ENCODE assay signal across 8 cellular contexts in the genomic region with DNA sequence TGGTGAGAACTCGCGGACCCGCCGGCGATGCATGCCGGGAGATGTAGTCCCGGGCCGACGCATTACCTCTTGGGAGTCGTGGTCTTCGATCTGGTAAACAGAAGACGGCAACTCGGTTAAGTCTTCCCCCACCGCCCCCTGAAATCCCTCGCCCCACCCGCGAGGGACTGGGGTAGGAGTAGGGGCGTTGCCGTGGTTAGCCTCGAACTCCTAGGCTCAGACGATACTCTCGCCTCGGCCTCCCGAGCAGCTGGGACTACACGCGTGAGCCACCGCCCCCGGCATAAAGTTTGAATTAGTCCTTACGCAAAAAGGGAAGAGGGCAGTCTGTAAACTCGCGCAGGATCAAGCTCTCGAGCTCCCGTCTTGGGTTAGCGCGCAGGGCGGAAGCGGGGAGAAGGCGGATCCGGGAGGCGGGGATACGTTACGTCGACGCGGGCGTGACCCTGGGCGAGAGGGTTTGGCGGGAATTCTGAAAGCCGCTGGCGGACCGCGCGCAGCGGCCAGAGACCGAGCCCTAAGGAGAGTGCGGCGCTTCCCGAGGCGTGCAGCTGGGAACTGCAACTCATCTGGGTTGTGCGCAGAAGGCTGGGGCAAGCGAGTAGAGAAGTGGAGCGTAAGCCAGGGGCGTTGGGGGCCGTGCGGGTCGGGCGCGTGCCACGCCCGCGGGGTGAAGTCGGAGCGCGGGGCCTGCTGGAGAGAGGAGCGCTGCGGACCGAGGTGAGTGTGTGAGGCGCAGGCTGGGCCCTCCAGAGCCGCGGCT. TPM values are rescaled to one million over a fixed set of nuclear protein-coding genes. Genes with fewer than 3 reads are reported as not detected.
DNase-seq lines count a peak whose midpoint lies in the region; ATAC-seq, FAIRE-seq and TF ChIP-seq lines count a peak whose summit lies in the region.

A gene (plus strand): TSS at position 469 of the 763 bp plus-strand sequence. CDS start 3,585 bp downstream, outside the sequence.

- intact Hi-C loops in Right ventricle myocardium superior (cut with DNase I) (loop anchor here (10.0 kb wide), 1 partner anchor 60 kb away; a partner anchor contains a TSS), pancreas (cut with DNase I) (no loop called here), tibial artery (cut with DNase I; ENCODE audit: low total_unique reads) (no loop called here)

- H3K27me3 ChIP-seq in pancreas (no peaks in the 10 kb centered on the region), tibial artery (no peaks in the 10 kb centered on the region)

- no peak for FAIRE-seq in pancreas (lab: Jason Lieb, UNC)

- peak within 1 kb of the TSS; percentile 90 for H3K4me3 ChIP-seq in GM12875 (ENCODE audit: low read depth, low read length)
- peak within 1 kb of the TSS; percentile 54 to 70 (median 62) for H3K4me3 ChIP-seq in pancreas
- H3K4me3 ChIP-seq in tibial artery, result peak within 1 kb of the TSS; percentile 84 to 87

- 0% methylated on average over 72 to 80 of the region's 80 CpGs for WGBS in pancreas, 2 donors

- ATAC-seq in HG02763 (IDR thresholded peaks at IDR 0.05; ENCODE audit: unreplicated experiment), result peak; percentile 85
- ATAC-seq in Right ventricle myocardium superior (ENCODE audit: poor library complexity), result peak; percentile 99
- ATAC-seq in pancreas, result peak; percentile 97 to 99 (median 98)

- H3K36me3 ChIP-seq in pancreas (no peaks in the 10 kb centered on the region), tibial artery (peaks cover 0 to 11% (median 11%) of the 10 kb centered on the region in 3 donors)

- H3K4me1 ChIP-seq in pancreas, result peaks cover 0 to 10% (median 8%) of the 10 kb centered on the region in 3 donors
- peaks cover 0 to 22% (median 17%) of the 10 kb centered on the region in 4 donors for H3K4me1 ChIP-seq in tibial artery

- DNase-seq in NCI-H1417 treated with DMSO at 0.1 percent for 48 hours (lab: John Stamatoyannopoulos, UW), result peak; percentile 14
- peak; percentile 71 to 88 for DNase-seq in SW 1271 (lab: John Stamatoyannopoulos, UW)
- DNase-seq in activated naive CD8-positive, alpha-beta T cell treated with anti-CD3 and anti-CD28 coated beads, Interleukin-2, amount 50 U/mL, for 16 hours (ENCODE audit: low read depth, low spot score), result peak; percentile 84
- peak; percentile 96 for DNase-seq in Right ventricle myocardium superior
- DNase-seq in pancreas, result peak; percentile 90 to 95 (median 92)
- DNase-seq in tibial artery, result peak; percentile 89 to 94

- peak within 1 kb of the TSS; percentile 95 to 100 (median 98) for H3K27ac ChIP-seq in pancreas
- H3K27ac ChIP-seq in tibial artery, result peak within 1 kb of the TSS; percentile 99

- TF ChIP-seq CTCF in GM12875 (IDR thresholded peaks at IDR 0.05; ENCODE audit: borderline replicate concordance, insufficient read depth, low read depth, low read length), result no peak
- no peak for TF ChIP-seq CTCF in pancreas (IDR thresholded peaks at IDR 0.05)
- no peak for TF ChIP-seq CTCF in tibial artery (IDR thresholded peaks at IDR 0.05)

- no peaks in the 10 kb centered on the region for H3K9me3 ChIP-seq in pancreas
- no peaks in the 10 kb centered on the region for H3K9me3 ChIP-seq in tibial artery

RNA-seq across cellular contexts. Expression of the gene that starts here (rescaled TPM):
- total RNA-seq in Right ventricle myocardium superior (0.43 TPM), pancreas (1 to 10 TPM in 1 of 6 donors, under 1 TPM in 5; 0.19 to 1.3 (median 0.58) TPM)
- polyA plus RNA-seq in pancreas, result under 1 TPM; 0.15 to 0.42 TPM

Comparison
In these comparisons a context has a peak if more than half of its experiments do, and no peak if none do; other contexts are left out.
1. Peak in every context shown above with its lines: DNase-seq, ATAC-seq, H3K4me3 ChIP-seq and H3K27ac ChIP-seq.
2. Peak in DNase-seq and ATAC-seq in Right ventricle myocardium superior; RNA of the gene not detected or under 1 TPM.
3. DNase-seq: peak in every context shown above with its lines; median percentile 96 in Right ventricle myocardium superior; 92 in pancreas; 92 in tibial artery; 84 in activated naive CD8-positive, alpha-beta T cell treated with anti-CD3 and anti-CD28 coated beads, Interleukin-2, amount 50 U/mL, for 16 hours; 80 in SW 1271; 14 in NCI-H1417 treated with DMSO at 0.1 percent for 48 hours.